ENCODE assay signal across 18 cellular contexts in genomic region chr6:71531841-71532240, GRCh38.
DNase-seq lines count a peak whose midpoint lies in the region; ATAC-seq, FAIRE-seq and TF ChIP-seq lines count a peak whose summit lies in the region.
"Had no signal": no experiment of that assay in that cellular context is flagged by ENCODE, and none has a peak within 500 bp of the region (broad histone marks: within the 10 kb centered on the region; RNA-seq: fewer than 3 reads in every experiment).

No MANE protein-coding gene starts in this region.

- no peaks in the 10 kb centered on the region for H3K9me3 Mint-ChIP-seq in WTC11
- H3K9me3 Mint-ChIP-seq: CD4-positive, alpha-beta memory T cell; IgD-negative memory B cell had no signal

- POLR2A ChIA-PET in WTC11 (lab: Charles Lee): no interaction called here

- CTCF ChIA-PET in WTC11 (lab: Charles Lee): interaction anchor here (0.6 to 0.7 kb wide), 2 partner anchors 88 to 511 kb away, joined by 3 read pairs; no protein-coding TSS in a partner anchor

- peak; percentile 79 for DNase-seq in G401 (ENCODE audit: low spot score)
- DNase-seq in WTC11 (ENCODE audit: low spot score): no peak
- DNase-seq in myocyte (ENCODE audit: low read depth): peak; percentile 38
- DNase-seq in upper lobe of right lung: no peak
- DNase-seq in pancreas: no peak
- no peak for DNase-seq in NCI-H1417 (lab: John Stamatoyannopoulos, UW)
- DNase-seq: CD4-positive, alpha-beta memory T cell; H7; Kasumi-1; NCI-H1105 treated with DMSO at 0.1 percent for 48 hours; NCI-H187; NCI-H226; NCI-H524 treated with DMSO at 0.1 percent for 48 hours had no signal

- no peak overlapping the region for H3K4me3 Mint-ChIP-seq in WTC11
- H3K4me3 Mint-ChIP-seq: B cell; CD4-positive, alpha-beta memory T cell; IgD-negative memory B cell had no signal

- H3K4me3 ChIP-seq in upper lobe of right lung (no peak overlapping the region), pancreas (no peak overlapping the region)

- no peak for TF ChIP-seq CTCF in WTC11 (IDR thresholded peaks at IDR 0.05)
- no peak for TF ChIP-seq CTCF in upper lobe of right lung (IDR thresholded peaks at IDR 0.05)
- no peak for TF ChIP-seq CTCF in pancreas (IDR thresholded peaks at IDR 0.05)

- H3K4me1 Mint-ChIP-seq in WTC11: 0 out of 2 replicates have a peak, but pooled peaks cover 5% of the 10 kb centered on the region
- H3K4me1 Mint-ChIP-seq: B cell; CD4-positive, alpha-beta memory T cell; IgD-negative memory B cell had no signal

- FAIRE-seq in pancreas (lab: Jason Lieb, UNC): no peak
- FAIRE-seq: D721Med, GM12892 had no signal

- H3K9me3 ChIP-seq in upper lobe of right lung: no peaks in the 10 kb centered on the region
- H3K9me3 ChIP-seq in pancreas: no peaks in the 10 kb centered on the region

- H3K4me1 ChIP-seq in upper lobe of right lung (peaks cover 4% of the 10 kb centered on the region), pancreas (peaks cover 0 to 18% (median 8%) of the 10 kb centered on the region in 3 donors)

- intact Hi-C loops in upper lobe of right lung (cut with DNase I) (no loop called here), pancreas (cut with DNase I) (loop anchor here in 1 of 3 donors (10.0 kb wide), 1 partner anchor 553 kb away; no protein-coding TSS in a partner anchor)

- H3K27ac Mint-ChIP-seq in WTC11: no peak overlapping the region
- H3K27ac Mint-ChIP-seq: B cell; CD4-positive, alpha-beta memory T cell; IgD-negative memory B cell had no signal

- peak; percentile 43 for ATAC-seq in WTC11
- peak; percentile 19 for ATAC-seq in upper lobe of right lung
- ATAC-seq in pancreas: no peak
- ATAC-seq in HG03196 (IDR thresholded peaks at IDR 0.05; ENCODE audit: unreplicated experiment): no peak

- 78 to 79% methylated on average over 10 of the region's 10 CpGs for WGBS in pancreas, 2 donors

- H3K36me3 ChIP-seq in upper lobe of right lung (no peaks in the 10 kb centered on the region), pancreas (no peaks in the 10 kb centered on the region)

- H3K27ac ChIP-seq in upper lobe of right lung (no peak overlapping the region), pancreas (no peak overlapping the region)

- H3K36me3 Mint-ChIP-seq in WTC11: no peaks in the 10 kb centered on the region
- H3K36me3 Mint-ChIP-seq: CD4-positive, alpha-beta memory T cell; IgD-negative memory B cell had no signal

- H3K27me3 ChIP-seq in upper lobe of right lung (no peaks in the 10 kb centered on the region), pancreas (no peaks in the 10 kb centered on the region)

- H3K27me3 Mint-ChIP-seq in WTC11 (ENCODE audit: low read depth): no peaks in the 10 kb centered on the region

- in situ Hi-C loops in G401 (cut with HindIII; ENCODE audit: low sequenced_read_pairs): no loop called here

TF ChIP-seq in WTC11, 78 proteins besides CTCF, POLR2A, EP300 and RAD21:
- no peak for TF ChIP-seq TCF7 (CRISPR knock-in tag; IDR thresholded peaks at IDR 0.05; ENCODE audit: low read depth)

Comparison
In these comparisons a context has a peak if more than half of its experiments do, and no peak if none do; other contexts are left out.
1. DNase-seq: peak in G401 (single experiment) and myocyte (single experiment); none in WTC11 (single experiment), upper lobe of right lung (single experiment), pancreas (0 of 6) and NCI-H1417 (0 of 3).
2. ATAC-seq: peak in WTC11 (single experiment) and upper lobe of right lung (single experiment); none in pancreas (0 of 4) and HG03196 (single experiment).